Comparison of ENCODE assay signal across 9 cellular contexts in genomic region chr14:61343991-61344405, GRCh38. TPM values are rescaled to one million over a fixed set of nuclear protein-coding genes. Genes with fewer than 3 reads are reported as not detected.
DNase-seq lines count a peak whose midpoint lies in the region; ATAC-seq and TF ChIP-seq lines count a peak whose summit lies in the region.
"Had no signal": no experiment of that assay in that cellular context is flagged by ENCODE, and none has a peak within 500 bp of the region (broad histone marks: within the 10 kb centered on the region; RNA-seq: fewer than 3 reads in every experiment).

No MANE protein-coding gene starts in this region.

- no peaks in the 10 kb centered on the region for H4K20me1 ChIP-seq in IMR-90 (ENCODE audit: insufficient read depth, low read length)

- peaks cover 95% of the 10 kb centered on the region for H3K4me1 Mint-ChIP-seq in activated CD8-positive, alpha-beta T cell treated with anti-CD3 and anti-CD28 coated beads for 36 hours (ENCODE audit: low read depth)
- peaks cover 25 to 53% of the 10 kb centered on the region in 2 donors for H3K4me1 Mint-ChIP-seq in stimulated activated naive B cell treated with anti-CD40 and anti-IgM and Interleukin-4, amounts not matched to agents 10 μg/mL and 1 μg/mL and 100 μg/mL, for 72 hours

- H3K27me3 Mint-ChIP-seq in activated CD8-positive, alpha-beta T cell treated with anti-CD3 and anti-CD28 coated beads for 36 hours, result no peaks in the 10 kb centered on the region
- peaks cover 0 to 5% of the 10 kb centered on the region in 2 donors for H3K27me3 Mint-ChIP-seq in stimulated activated naive B cell treated with anti-CD40 and anti-IgM and Interleukin-4, amounts not matched to agents 10 μg/mL and 1 μg/mL and 100 μg/mL, for 72 hours

- H3K14ac ChIP-seq in IMR-90 (replicated peaks; ENCODE audit: low read depth, low read length), result no peak overlapping the region

- no peak overlapping the region for H2BK20ac ChIP-seq in IMR-90 (ENCODE audit: low read depth, low read length)

- H3K27ac ChIP-seq in IMR-90 (ENCODE audit: insufficient read depth, low read length), result no peak overlapping the region

- ATAC-seq in IMR-90 (ENCODE audit: low read depth), result no peak
- ATAC-seq in activated CD8-positive, alpha-beta T cell treated with anti-CD3 and anti-CD28 coated beads for 36 hours, result peak; percentile 9
- no peak for ATAC-seq in stimulated activated naive B cell treated with anti-CD40 and anti-IgM and Interleukin-4, amounts not matched to agents 10 μg/mL and 1 μg/mL and 100 μg/mL, for 72 hours (replicated peaks)

- H2AK9ac ChIP-seq in IMR-90 (replicated peaks; ENCODE audit: low read depth, low read length, poor library complexity), result no peak overlapping the region

- TF ChIP-seq CTCF in IMR-90 (conservative IDR thresholded peaks at IDR 0.05; ENCODE audit: low read depth, low read length) (no peak), fibroblast of mammary gland (conservative IDR thresholded peaks at IDR 0.05; ENCODE audit: control insufficient read depth, insufficient read depth, low read depth, low read length) (no peak)
- peak; percentile 46 for TF ChIP-seq CTCF in activated CD8-positive, alpha-beta T cell treated with anti-CD3 and anti-CD28 coated beads for 36 hours (IDR thresholded peaks at IDR 0.05)

- H3K27ac Mint-ChIP-seq in activated CD8-positive, alpha-beta T cell treated with anti-CD3 and anti-CD28 coated beads for 36 hours, result peak overlapping the region; percentile 98
- peak overlapping the region; percentile 33 for H3K27ac Mint-ChIP-seq in stimulated activated naive B cell treated with anti-CD40 and anti-IgM and Interleukin-4, amounts not matched to agents 10 μg/mL and 1 μg/mL and 100 μg/mL, for 72 hours

- H3K23ac ChIP-seq in IMR-90 (ENCODE audit: low read depth, low read length), result no peak overlapping the region

- POLR2A ChIA-PET in IMR-90 (lab: Charles Lee; ENCODE audit: unreplicated experiment), result no interaction called here
- POLR2A ChIA-PET in activated CD8-positive, alpha-beta T cell treated with anti-CD3 and anti-CD28 coated beads for 36 hours (lab: Charles Lee), result interaction anchor here (0.7 to 7.3 kb wide), 15 partner anchors 12 to 168 kb away, joined by 3 to 116 read pairs (median 4); partner anchors contain the start of gene PRKCH

- no peak overlapping the region for H2BK120ac ChIP-seq in IMR-90 (ENCODE audit: low read depth, low read length)

- H2AK5ac ChIP-seq in IMR-90 (ENCODE audit: low read depth, low read length), result no peak overlapping the region

- no peak overlapping the region for H4K8ac ChIP-seq in IMR-90 (ENCODE audit: low read depth in 2 of 2, low read length in 2 of 2)

- no peak for TF ChIP-seq POLR2A in IMR-90 (IDR thresholded peaks at IDR 0.05; ENCODE audit: low read depth, low read length)

- H2BK15ac ChIP-seq in IMR-90 (ENCODE audit: low read depth, low read length), result no peak overlapping the region

- peak overlapping the region; percentile 13 for H2AFZ ChIP-seq in IMR-90 (replicated peaks; ENCODE audit: low read length, poor library complexity)

- H3K56ac ChIP-seq in IMR-90 (ENCODE audit: extremely low read depth, insufficient read depth, low read length), result no peak overlapping the region

- no peaks in the 10 kb centered on the region for H3K36me3 ChIP-seq in IMR-90 (ENCODE audit: control insufficient read depth, insufficient read depth, low read length)

- no peak overlapping the region for H4K91ac ChIP-seq in IMR-90 (ENCODE audit: insufficient read depth, low read depth, low read length)

- H4K5ac ChIP-seq in IMR-90 (ENCODE audit: low read depth, low read length), result no peak overlapping the region

- peaks cover 83% of the 10 kb centered on the region for H3K36me3 Mint-ChIP-seq in activated CD8-positive, alpha-beta T cell treated with anti-CD3 and anti-CD28 coated beads for 36 hours (ENCODE audit: low read depth)
- H3K36me3 Mint-ChIP-seq in stimulated activated naive B cell treated with anti-CD40 and anti-IgM and Interleukin-4, amounts not matched to agents 10 μg/mL and 1 μg/mL and 100 μg/mL, for 72 hours, result no peaks in the 10 kb centered on the region

- in situ Hi-C loops in IMR-90 (cut with MboI; ENCODE audit: low sequenced_read_pairs), result no loop called here

- DNase-seq in IMR-90, result no peak
- peak; percentile 71 for DNase-seq in activated CD8-positive, alpha-beta T cell treated with anti-CD3 and anti-CD28 coated beads for 36 hours
- DNase-seq in fibroblast of mammary gland (ENCODE audit: low read depth), result peak; percentile 12
- no peak for DNase-seq in stimulated activated naive B cell treated with anti-CD40 and anti-IgM and Interleukin-4, amounts not matched to agents 10 μg/mL and 1 μg/mL and 100 μg/mL, for 72 hours
- no peak for DNase-seq in NCI-H748 treated with DMSO at 0.1 percent for 48 hours (lab: John Stamatoyannopoulos, UW)
- no peak for DNase-seq in HT-29 (ENCODE audit: low spot score)
- DNase-seq in SW 1271 (lab: John Stamatoyannopoulos, UW), result no peak
- DNase-seq in HUDEP-2 (lab: John Stamatoyannopoulos, UW; ENCODE audit: unreplicated experiment in 76 of 76), result no peak
- DNase-seq: kidney glomerular epithelial cell had no signal

- H3K4me1 ChIP-seq in IMR-90 (ENCODE audit: control insufficient read depth, insufficient read depth, low read length), result no peaks in the 10 kb centered on the region

- intact Hi-C loops in IMR-90 (cut with micrococcal nuclease), result no loop called here
- intact Hi-C loops in activated CD8-positive, alpha-beta T cell treated with anti-CD3 and anti-CD28 coated beads for 36 hours (cut with micrococcal nuclease), result loop anchor here (2.0 to 10.0 kb wide), 4 partner anchors 13 to 321 kb away; no protein-coding TSS in a partner anchor

- H3K4ac ChIP-seq in IMR-90 (ENCODE audit: low read depth, low read length), result no peak overlapping the region

- peak overlapping the region; percentile 80 for H3K4me3 Mint-ChIP-seq in activated CD8-positive, alpha-beta T cell treated with anti-CD3 and anti-CD28 coated beads for 36 hours
- H3K4me3 Mint-ChIP-seq in stimulated activated naive B cell treated with anti-CD40 and anti-IgM and Interleukin-4, amounts not matched to agents 10 μg/mL and 1 μg/mL and 100 μg/mL, for 72 hours, result peak overlapping the region; percentile 11 to 33

- H3K27me3 ChIP-seq in IMR-90 (ENCODE audit: control insufficient read depth, insufficient read depth, low read length), result peaks cover 27% of the 10 kb centered on the region

- no peak overlapping the region for H3K18ac ChIP-seq in IMR-90 (ENCODE audit: low read depth, low read length)

- no peaks in the 10 kb centered on the region for H3K79me1 ChIP-seq in IMR-90 (ENCODE audit: low read depth in 1 of 2, low read length in 2 of 2)

- BruUV-seq in IMR-90 (replicated peaks; lab: Mats Ljungman, UMichigan), result no TSS peak

- WGBS in IMR-90 (ENCODE audit: extremely low coverage in 2 of 2, insufficient read length in 1 of 2), 2 experiments, result 81% methylated on average over 2 of the region's 4 CpGs; no CpG with 5 or more reads in 1 of the 2 experiments

- peaks cover 3% of the 10 kb centered on the region; the same call in 1 of the 2 replicates for H3K9me3 ChIP-seq in IMR-90 (ENCODE audit: control insufficient read depth, insufficient read depth, low read length)

- TF ChIP-seq RAD21 in IMR-90 (IDR thresholded peaks at IDR 0.05; ENCODE audit: low read length), result no peak

- CTCF ChIA-PET in IMR-90 (lab: Yijun Ruan, JAX), result no interaction called here
- CTCF ChIA-PET in activated CD8-positive, alpha-beta T cell treated with anti-CD3 and anti-CD28 coated beads for 36 hours (lab: Charles Lee), result interaction anchor here (0.9 to 4.3 kb wide), 13 partner anchors 12 to 112 kb away, joined by 3 to 32 read pairs (median 5); no protein-coding TSS in a partner anchor

- dilution Hi-C loops in IMR-90 (cut with HindIII; ENCODE audit: low sequenced_read_pairs, unreplicated experiment), result no loop called here

- no peak overlapping the region for H3K9ac ChIP-seq in IMR-90 (ENCODE audit: low read depth, low read length)

- no peaks in the 10 kb centered on the region for H3K9me1 ChIP-seq in IMR-90 (ENCODE audit: insufficient read depth, low read length)

- no peak overlapping the region for H3K4me2 ChIP-seq in IMR-90 (ENCODE audit: low read depth, low read length)

- no peak overlapping the region for H2BK5ac ChIP-seq in IMR-90 (ENCODE audit: low read depth, low read length, poor library complexity, severe bottlenecking)

- H3K4me3 ChIP-seq in IMR-90 (ENCODE audit: insufficient read depth, low read depth, low read length) (no peak overlapping the region), fibroblast of mammary gland (ENCODE audit: control insufficient read depth, low read depth, low read length) (no peak overlapping the region)

- peaks cover 6% of the 10 kb centered on the region for H3K9me3 Mint-ChIP-seq in activated CD8-positive, alpha-beta T cell treated with anti-CD3 and anti-CD28 coated beads for 36 hours
- H3K9me3 Mint-ChIP-seq in stimulated activated naive B cell treated with anti-CD40 and anti-IgM and Interleukin-4, amounts not matched to agents 10 μg/mL and 1 μg/mL and 100 μg/mL, for 72 hours, result peaks cover 0 to 3% of the 10 kb centered on the region in 2 donors

TF ChIP-seq in IMR-90, 13 proteins besides CTCF, POLR2A, EP300 and RAD21:
- no peak for TF ChIP-seq CHD1 (IDR thresholded peaks at IDR 0.05; ENCODE audit: low read depth, low read length)
- no peak for TF ChIP-seq MAZ (IDR thresholded peaks at IDR 0.05; ENCODE audit: borderline replicate concordance, low read depth, low read length)
- no peak for TF ChIP-seq CEBPB (IDR thresholded peaks at IDR 0.05; ENCODE audit: low read depth, low read length)
- TF ChIP-seq ELK1 (IDR thresholded peaks at IDR 0.05; ENCODE audit: borderline replicate concordance, low read depth, low read length), result no peak
- TF ChIP-seq BHLHE40 (IDR thresholded peaks at IDR 0.05; ENCODE audit: low read depth, low read length), result no peak
- TF ChIP-seq SMC3 (IDR thresholded peaks at IDR 0.05; ENCODE audit: low read depth, low read length), result no peak

RNA-seq across cellular contexts. Expression of gene PRKCH, which starts 22.6 kb away (rescaled TPM):
- 1.4 and 2.3 TPM in 2 replicates for total RNA-seq in IMR-90 (2012; rRNA removed)
- polyA plus RNA-seq in IMR-90 (2012; rRNA removed), result 1.4 and 1.6 TPM in 2 replicates
- 1.0 and 1.6 TPM in 2 replicates for polyA plus RNA-seq in IMR-90 (2012; cell fraction: cytosol; rRNA removed)
- polyA plus RNA-seq in IMR-90 (2012; cell fraction: nucleus; rRNA removed; ENCODE audit: low replicate concordance), result 0.76 and 3.6 TPM in 2 replicates
- 100 to 1,000 TPM; 193 to 194 TPM for total RNA-seq in activated CD8-positive, alpha-beta T cell treated with anti-CD3 and anti-CD28 coated beads for 36 hours
- total RNA-seq in HT-29 (2014; rRNA removed; shearing (Covaris generic)), result 19.4 and 49.5 TPM in 2 replicates

Comparison
In these comparisons a context has a peak if more than half of its experiments do, and no peak if none do; other contexts are left out.
1. DNase-seq: peak in activated CD8-positive, alpha-beta T cell treated with anti-CD3 and anti-CD28 coated beads for 36 hours (single experiment) and fibroblast of mammary gland (single experiment); none in IMR-90 (single experiment), stimulated activated naive B cell treated with anti-CD40 and anti-IgM and Interleukin-4, amounts not matched to agents 10 μg/mL and 1 μg/mL and 100 μg/mL, for 72 hours (single experiment), NCI-H748 treated with DMSO at 0.1 percent for 48 hours (single experiment), HT-29 (single experiment), SW 1271 (0 of 2) and HUDEP-2 (0 of 76).